Comparison of ENCODE assay signal across 22 cellular contexts in genomic region chr2:127201452-127201851, GRCh38. TPM values are rescaled to one million over a fixed set of nuclear protein-coding genes. Genes with fewer than 3 reads are reported as not detected.
"Had no signal": no experiment of that assay in that cellular context is flagged by ENCODE, and none has a peak within 500 bp of the region (broad histone marks: within the 10 kb centered on the region; RNA-seq: fewer than 3 reads in every experiment).

No MANE protein-coding gene starts in this region.

- DNase-seq: activated CD4-positive, alpha-beta T cell treated with anti-CD3 and anti-CD28 coated beads, Interleukin-2, amount 50 U/mL, for 1 hour; activated CD4-positive, CD25-positive, alpha-beta regulatory T cell treated with anti-CD3 and anti-CD28 coated beads, Interleukin-2, amount 50 U/mL, for 72 hours; activated gamma-delta T cell; adrenal gland; effector CD4-positive, alpha-beta T cell; heart left ventricle; kidney; occipital lobe; stimulated activated CD4-positive, alpha-beta T cell treated with anti-CD3 and anti-CD28 coated beads, Interleukin-4, amount 100 ng/mL, for 1 hour; stimulated activated naive CD8-positive, alpha-beta T cell treated with anti-CD3 and anti-CD28 coated beads, Interleukin-15, amount 100 ng/mL, for 72 hours; transverse colon had no signal

- H3K27me3 Mint-ChIP-seq: progenitor cell of endocrine pancreas had no signal

- H3K27ac ChIP-seq: adrenal gland, gastroesophageal sphincter, heart left ventricle, right atrium auricular region, suprapubic skin, transverse colon had no signal

- H3K9me3 ChIP-seq: adrenal gland, gastroesophageal sphincter, right atrium auricular region, suprapubic skin, transverse colon had no signal

- H3K4me3 Mint-ChIP-seq: mesothelial cell of epicardium; nephron; stimulated activated naive CD8-positive, alpha-beta T cell treated with anti-CD3 and anti-CD28 coated beads, Interleukin-15, amount 100 ng/mL, for 72 hours; T-helper 1 cell treated with Interleukin-12 subunit alpha and Interleukin-12 subunit beta and Interleukin-4 antibody, amounts not matched to agents 30 μg/mL and 1 μg/mL, for 36 hours had no signal

- H3K4me3 ChIP-seq: adrenal gland, gastroesophageal sphincter, heart left ventricle, lung, right atrium auricular region, suprapubic skin, transverse colon had no signal

- H3K27me3 ChIP-seq: right atrium auricular region, transverse colon had no signal

- H3K36me3 ChIP-seq: adrenal gland, gastroesophageal sphincter, heart left ventricle, right atrium auricular region, suprapubic skin, transverse colon had no signal

- H3K27ac Mint-ChIP-seq: activated naive CD4-positive, alpha-beta T cell treated with anti-CD3 and anti-CD28 coated beads, Interleukin-2, amount 50 U/mL, for 72 hours; mesothelial cell of epicardium; nephron; progenitor cell of endocrine pancreas; stimulated activated naive CD8-positive, alpha-beta T cell treated with anti-CD3 and anti-CD28 coated beads, Interleukin-15, amount 100 ng/mL, for 72 hours; T-helper 1 cell treated with Interleukin-12 subunit alpha and Interleukin-12 subunit beta and Interleukin-4 antibody, amounts not matched to agents 30 μg/mL and 1 μg/mL, for 36 hours had no signal

- H3K9me3 Mint-ChIP-seq: activated naive CD4-positive, alpha-beta T cell treated with anti-CD3 and anti-CD28 coated beads, Interleukin-2, amount 50 U/mL, for 72 hours; mesothelial cell of epicardium; stimulated activated naive CD8-positive, alpha-beta T cell treated with anti-CD3 and anti-CD28 coated beads, Interleukin-15, amount 100 ng/mL, for 72 hours; T-helper 1 cell treated with Interleukin-12 subunit alpha and Interleukin-12 subunit beta and Interleukin-4 antibody, amounts not matched to agents 30 μg/mL and 1 μg/mL, for 36 hours had no signal

- H3K36me3 Mint-ChIP-seq: activated naive CD4-positive, alpha-beta T cell treated with anti-CD3 and anti-CD28 coated beads, Interleukin-2, amount 50 U/mL, for 72 hours had no signal

- ATAC-seq: activated naive CD4-positive, alpha-beta T cell treated with anti-CD3 and anti-CD28 coated beads, Interleukin-2, amount 50 U/mL, for 72 hours; esophagus mucosa; gastroesophageal sphincter; heart left ventricle; left lobe of liver; stimulated activated naive CD8-positive, alpha-beta T cell treated with anti-CD3 and anti-CD28 coated beads, Interleukin-15, amount 100 ng/mL, for 72 hours had no signal

- H3K4me1 ChIP-seq: adrenal gland, gastroesophageal sphincter, right atrium auricular region, suprapubic skin had no signal

RNA-seq across cellular contexts. Expression of gene CYP27C1, which starts 18.6 kb away (rescaled TPM):
- total RNA-seq: activated naive CD4-positive, alpha-beta T cell treated with anti-CD3 and anti-CD28 coated beads, Interleukin-2, amount 50 U/mL, for 72 hours had no signal
